9 cellular contexts compared by ENCODE assay signal in the genomic region with DNA sequence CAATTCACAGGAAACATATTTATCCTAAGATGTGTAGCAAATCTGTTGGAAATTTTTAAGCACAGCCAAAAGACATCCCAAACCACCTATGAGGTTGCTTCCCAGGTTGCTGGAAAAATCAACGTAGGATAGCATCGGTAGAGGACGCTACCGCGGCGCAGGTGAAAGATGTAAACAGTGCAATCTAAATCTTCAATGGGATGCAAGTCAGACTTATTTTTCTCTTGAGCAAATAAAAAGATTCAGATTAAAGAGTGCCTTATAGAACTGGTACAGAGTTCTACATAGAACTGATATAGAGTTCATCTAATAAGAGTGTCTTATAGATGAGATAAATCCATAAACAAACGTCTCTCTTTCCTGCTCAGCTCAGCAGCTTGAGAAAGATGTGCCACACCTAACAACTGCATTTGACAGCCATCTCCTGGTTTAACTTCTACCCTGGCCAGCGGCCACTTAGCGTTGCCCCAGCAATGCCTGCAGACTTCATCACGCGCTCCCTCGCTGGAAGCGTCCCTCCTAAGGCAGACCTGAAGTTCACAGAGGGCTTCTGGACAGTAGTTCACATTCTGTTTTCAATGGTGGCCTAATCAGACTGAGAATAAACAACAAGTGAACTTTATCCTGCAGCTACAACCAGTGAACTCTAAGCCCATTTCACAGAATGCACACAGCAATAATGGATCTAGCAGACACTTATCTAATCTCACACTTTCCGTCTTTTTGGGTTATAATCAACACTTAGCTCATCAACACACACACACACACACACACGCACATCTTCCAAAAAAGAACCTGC.
DNase-seq lines count a peak whose midpoint lies in the region; TF ChIP-seq lines count a peak whose summit lies in the region.
"Had no signal": no experiment of that assay in that cellular context is flagged by ENCODE, and none has a peak within 500 bp of the region (broad histone marks: within the 10 kb centered on the region; RNA-seq: fewer than 3 reads in every experiment).

No MANE protein-coding gene starts in this region.

- WGBS in tibial nerve, 2 donors = 74 to 84% methylated on average over 15 of the region's 15 CpGs

- TF ChIP-seq CTCF in MCF 10A (IDR thresholded peaks at IDR 0.05; ENCODE audit: unreplicated experiment) = no peak
- no peak for TF ChIP-seq CTCF in mesothelial cell of epicardium (IDR thresholded peaks at IDR 0.05; ENCODE audit: unreplicated experiment)
- TF ChIP-seq CTCF in tibial nerve (IDR thresholded peaks at IDR 0.05) = no peak

- peaks cover 0 to 58% (median 45%) of the 10 kb centered on the region in 4 donors for H3K4me1 ChIP-seq in tibial nerve

- H3K27ac ChIP-seq in tibial nerve = peak overlapping the region in 3 of 4 donors; percentile 72 to 85 (median 83)

- no peak for DNase-seq in activated CD4-positive, alpha-beta T cell treated with anti-CD3 and anti-CD28 coated beads, Interleukin-2, amount 10 ng/mL, durations not matched to agents 7 days and 5 days
- no peak for DNase-seq in activated CD4-positive, alpha-beta T cell treated with anti-CD3 and anti-CD28 coated beads, Interleukin-2, amount 50 U/mL, for 4 hours
- DNase-seq in MCF 10A (ENCODE audit: unreplicated experiment) = no peak
- no peak for DNase-seq in mesothelial cell of epicardium (ENCODE audit: low spot score in 2 of 2, unreplicated experiment in 2 of 2)
- no peak for DNase-seq in tibial nerve (ENCODE audit: low spot score in 2 of 2)
- no peak for DNase-seq in NCI-H510A (lab: John Stamatoyannopoulos, UW)
- no peak for DNase-seq in SK-N-DZ (ENCODE audit: low spot score)
- no peak for DNase-seq in NCI-H2227 (lab: John Stamatoyannopoulos, UW; ENCODE audit: unreplicated experiment)
- DNase-seq: BE2C had no signal

- no peak overlapping the region for H3K4me3 ChIP-seq in tibial nerve

- peaks cover under 1% of the 10 kb centered on the region for H3K9me3 Mint-ChIP-seq in activated CD4-positive, alpha-beta T cell treated with anti-CD3 and anti-CD28 coated beads, Interleukin-2, amount 10 ng/mL, durations not matched to agents 7 days and 5 days
- H3K9me3 Mint-ChIP-seq in MCF 10A (ENCODE audit: unreplicated experiment) (no peaks in the 10 kb centered on the region), mesothelial cell of epicardium (no peaks in the 10 kb centered on the region)

- TF ChIP-seq POLR2A in tibial nerve (IDR thresholded peaks at IDR 0.05) = no peak

- peaks cover 14% of the 10 kb centered on the region for H3K36me3 Mint-ChIP-seq in activated CD4-positive, alpha-beta T cell treated with anti-CD3 and anti-CD28 coated beads, Interleukin-2, amount 10 ng/mL, durations not matched to agents 7 days and 5 days (ENCODE audit: low read depth)
- H3K36me3 Mint-ChIP-seq in MCF 10A (ENCODE audit: insufficient read depth, unreplicated experiment) (no peaks in the 10 kb centered on the region), mesothelial cell of epicardium (no peaks in the 10 kb centered on the region)

- BruUV-seq in MCF 10A (replicated peaks; lab: Mats Ljungman, UMichigan) = no TSS peak

- no peak for TF ChIP-seq EP300 in tibial nerve (IDR thresholded peaks at IDR 0.05)

- peak overlapping the region; percentile 19 for H3K4me3 Mint-ChIP-seq in activated CD4-positive, alpha-beta T cell treated with anti-CD3 and anti-CD28 coated beads, Interleukin-2, amount 10 ng/mL, durations not matched to agents 7 days and 5 days
- H3K4me3 Mint-ChIP-seq in MCF 10A (ENCODE audit: unreplicated experiment) (no peak overlapping the region), mesothelial cell of epicardium (no peak overlapping the region)

- no peaks in the 10 kb centered on the region for H3K27me3 ChIP-seq in tibial nerve
- H3K27me3 ChIP-seq: BE2C had no signal

- intact Hi-C loops in MCF 10A (cut with micrococcal nuclease) = loop anchor here (2.0 kb wide), 2 partner anchors 33 to 37 kb away; no protein-coding TSS in a partner anchor

- H3K9me3 ChIP-seq in tibial nerve = no peaks in the 10 kb centered on the region
- H3K9me3 ChIP-seq: BE2C had no signal

- CTCF ChIA-PET in activated CD4-positive, alpha-beta T cell treated with anti-CD3 and anti-CD28 coated beads, Interleukin-2, amount 10 ng/mL, durations not matched to agents 7 days and 5 days (lab: Charles Lee) = interaction anchor here (0.9 to 2.2 kb wide), 4 partner anchors 11 to 55 kb away, joined by 3 to 7 read pairs (median 4); no protein-coding TSS in a partner anchor
- CTCF ChIA-PET in MCF 10A (lab: Yijun Ruan, JAX) = interaction anchor here (0.6 kb wide), 1 partner anchor 452 kb away, joined by 3 read pairs; no protein-coding TSS in a partner anchor

- POLR2A ChIA-PET in activated CD4-positive, alpha-beta T cell treated with anti-CD3 and anti-CD28 coated beads, Interleukin-2, amount 10 ng/mL, durations not matched to agents 7 days and 5 days (lab: Charles Lee) = no interaction called here
- POLR2A ChIA-PET in MCF 10A (lab: Yijun Ruan, JAX) = interaction anchor here (0.6 to 2.1 kb wide), 4 partner anchors 33 to 352 kb away, joined by 3 to 8 read pairs (median 4); no protein-coding TSS in a partner anchor

- H3K4me1 Mint-ChIP-seq in activated CD4-positive, alpha-beta T cell treated with anti-CD3 and anti-CD28 coated beads, Interleukin-2, amount 10 ng/mL, durations not matched to agents 7 days and 5 days = peaks cover 75% of the 10 kb centered on the region
- H3K4me1 Mint-ChIP-seq in MCF 10A (ENCODE audit: insufficient read depth, unreplicated experiment) = peaks cover 40% of the 10 kb centered on the region
- peaks cover 61% of the 10 kb centered on the region for H3K4me1 Mint-ChIP-seq in mesothelial cell of epicardium

- H3K27ac Mint-ChIP-seq in activated CD4-positive, alpha-beta T cell treated with anti-CD3 and anti-CD28 coated beads, Interleukin-2, amount 10 ng/mL, durations not matched to agents 7 days and 5 days = peak overlapping the region; percentile 94
- H3K27ac Mint-ChIP-seq in MCF 10A (ENCODE audit: low read depth, unreplicated experiment) (peak overlapping the region; percentile 28), mesothelial cell of epicardium (peak overlapping the region; percentile 98)

- no peaks in the 10 kb centered on the region for H3K36me3 ChIP-seq in tibial nerve
- H3K36me3 ChIP-seq: BE2C had no signal

- H3K27me3 Mint-ChIP-seq in activated CD4-positive, alpha-beta T cell treated with anti-CD3 and anti-CD28 coated beads, Interleukin-2, amount 10 ng/mL, durations not matched to agents 7 days and 5 days = no peaks in the 10 kb centered on the region
- H3K27me3 Mint-ChIP-seq in MCF 10A (ENCODE audit: insufficient read depth, unreplicated experiment) (no peaks in the 10 kb centered on the region), mesothelial cell of epicardium (ENCODE audit: low read depth) (no peaks in the 10 kb centered on the region)

Comparison
In these comparisons a context has a peak if more than half of its experiments do, and no peak if none do; other contexts are left out.
1. H3K27ac Mint-ChIP-seq: peak in every context shown above with its lines; median percentile 98 in mesothelial cell of epicardium; 94 in activated CD4-positive, alpha-beta T cell treated with anti-CD3 and anti-CD28 coated beads, Interleukin-2, amount 10 ng/mL, durations not matched to agents 7 days and 5 days; 28 in MCF 10A.